In genomic region chr11:47256374-47256773, GRCh38 we compare ENCODE assay signal across 15 cellular contexts.
"Had no signal": no experiment of that assay in that cellular context is flagged by ENCODE, and none has a peak within 500 bp of the region (broad histone marks: within the 10 kb centered on the region; RNA-seq: fewer than 3 reads in every experiment).

No MANE protein-coding gene starts in this region.

- H3K9me3 Mint-ChIP-seq: activated T-helper 1 cell treated with anti-CD3 and anti-CD28 coated beads, Interleukin-12 subunit alpha, Interleukin-12 subunit beta, Interleukin-2, Interleukin-4 antibody, amounts not matched to agents 30 ng/mL and 10 ng/mL and 1 ng/mL, durations not matched to agents 14 hours and 24 hours and 36 hours; type B pancreatic cell had no signal

- ATAC-seq: left colon, SK-N-SH treated with all-trans-retinoic acid at 6 μM for 48 hours had no signal

- H3K36me3 Mint-ChIP-seq: activated naive CD8-positive, alpha-beta T cell; type B pancreatic cell had no signal

- H3K27me3 Mint-ChIP-seq: activated naive CD8-positive, alpha-beta T cell; type B pancreatic cell had no signal

- H3K4me3 ChIP-seq: pancreas had no signal

- H3K27ac Mint-ChIP-seq: activated naive CD8-positive, alpha-beta T cell; activated T-helper 1 cell treated with anti-CD3 and anti-CD28 coated beads, Interleukin-12 subunit alpha, Interleukin-12 subunit beta, Interleukin-2, Interleukin-4 antibody, amounts not matched to agents 30 ng/mL and 10 ng/mL and 1 ng/mL, durations not matched to agents 14 hours and 24 hours and 36 hours; type B pancreatic cell had no signal

- H3K27me3 ChIP-seq: pancreas had no signal

- H3K36me3 ChIP-seq: pancreas had no signal

- H3K4me3 Mint-ChIP-seq: activated naive CD8-positive, alpha-beta T cell; activated T-helper 1 cell treated with anti-CD3 and anti-CD28 coated beads, Interleukin-12 subunit alpha, Interleukin-12 subunit beta, Interleukin-2, Interleukin-4 antibody, amounts not matched to agents 30 ng/mL and 10 ng/mL and 1 ng/mL, durations not matched to agents 14 hours and 24 hours and 36 hours; type B pancreatic cell had no signal

- H3K9me3 ChIP-seq: pancreas had no signal

- DNase-seq: activated CD4-positive, alpha-beta T cell treated with anti-CD3 and anti-CD28 coated beads, Interleukin-2, amount 50 U/mL, for 1 hour; activated CD4-positive, CD25-positive, alpha-beta regulatory T cell treated with anti-CD3 and anti-CD28 coated beads, Interleukin-2, amount 50 U/mL, for 72 hours; effector CD8-positive, alpha-beta T cell; hippocampal formation; left colon; midbrain; pancreas; stimulated activated CD4-positive, alpha-beta T cell treated with anti-CD3 and anti-CD28 coated beads, Interleukin-12 subunit alpha, Interleukin-12 subunit beta, amount 100 ng/mL, for 4 hours; stimulated activated CD4-positive, alpha-beta T cell treated with anti-CD3 and anti-CD28 coated beads, Interleukin-1b, Interleukin-23, amount 100 ng/mL, for 48 hours; stimulated activated CD8-positive, alpha-beta memory T cell treated with anti-CD3 and anti-CD28 coated beads, Interleukin-4, amount 100 ng/mL, for 48 hours; stimulated activated naive CD4-positive, alpha-beta T cell treated with Interleukin-2 at 50 U/mL for 16 hours had no signal
